1 cellular context compared by ENCODE assay signal in the genomic region with DNA sequence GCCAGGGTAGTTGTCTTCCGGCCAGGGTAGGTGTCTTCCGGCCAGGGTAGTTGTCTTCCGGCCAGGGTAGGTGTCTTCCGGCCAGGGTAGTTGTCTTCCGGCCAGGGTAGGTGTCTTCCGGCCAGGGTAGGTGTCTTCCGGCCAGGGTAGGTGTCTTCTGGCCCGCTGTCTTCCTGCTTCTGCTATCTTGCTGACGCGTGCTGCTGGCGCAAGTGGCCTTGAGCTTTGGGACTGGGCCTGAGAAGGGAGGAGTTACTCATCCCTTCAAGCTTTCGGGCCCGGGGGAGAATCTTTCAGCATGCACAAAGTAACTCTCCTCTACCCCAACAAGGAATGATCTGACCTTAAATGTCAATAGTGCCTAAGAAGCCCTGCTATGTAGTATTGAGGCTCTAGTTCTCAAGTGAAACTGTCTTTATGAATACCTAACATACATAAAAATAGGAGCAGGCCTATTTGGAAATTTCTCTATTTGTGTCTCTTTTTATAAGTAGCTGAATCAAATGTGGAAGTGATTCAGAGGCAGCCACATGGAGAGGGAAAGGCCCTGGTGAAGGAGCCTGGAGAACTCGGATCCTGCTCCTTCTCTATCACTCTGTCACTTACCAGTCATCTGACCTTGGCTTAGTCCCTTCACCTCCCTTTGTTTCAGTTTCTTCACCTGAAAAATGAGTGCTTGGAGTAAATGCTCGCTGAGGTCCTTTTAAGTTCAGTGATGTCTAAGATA.
TF ChIP-seq lines count a peak whose summit lies in the region.

No MANE protein-coding gene starts in this region.

TF ChIP-seq in IMR-90, 13 proteins besides CTCF, POLR2A, EP300 and RAD21:
- TF ChIP-seq CEBPB (IDR thresholded peaks at IDR 0.05; ENCODE audit: low read depth, low read length): no peak
